Comparison of ENCODE assay signal across 21 cellular contexts in the genomic region with DNA sequence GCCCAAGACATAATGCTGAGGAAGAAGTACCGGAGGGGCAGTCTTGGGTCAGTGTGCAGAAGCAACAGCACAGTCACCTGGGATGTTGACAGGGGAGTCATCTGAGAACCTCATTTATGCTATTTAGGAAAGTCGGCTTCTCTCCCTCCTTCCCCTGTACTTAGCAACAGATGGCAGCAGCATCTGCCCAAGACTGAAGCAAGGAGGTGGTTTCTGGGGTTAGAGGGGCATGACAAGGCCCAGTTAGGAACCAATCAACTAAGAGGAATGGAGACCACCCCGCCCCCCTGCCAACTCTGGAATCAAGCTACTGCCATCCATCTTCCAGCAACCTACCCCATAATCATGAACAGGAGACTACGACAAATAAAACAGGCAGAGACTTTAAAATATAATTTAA. TPM values are rescaled to one million over a fixed set of nuclear protein-coding genes. Genes with fewer than 3 reads are reported as not detected.
DNase-seq lines count a peak whose midpoint lies in the region; ATAC-seq and TF ChIP-seq lines count a peak whose summit lies in the region.
"Had no signal": no experiment of that assay in that cellular context is flagged by ENCODE, and none has a peak within 500 bp of the region (broad histone marks: within the 10 kb centered on the region; RNA-seq: fewer than 3 reads in every experiment).

No MANE protein-coding gene starts in this region.

- H3K4me1 ChIP-seq in DND-41 (ENCODE audit: insufficient read depth, low read length) (no peaks in the 10 kb centered on the region), endodermal cell (ENCODE audit: control insufficient read depth, insufficient read depth, low read length) (no peaks in the 10 kb centered on the region)
- H3K4me1 ChIP-seq: body of pancreas had no signal

- no peaks in the 10 kb centered on the region for H3K4me1 Mint-ChIP-seq in endodermal cell
- peaks cover 26% of the 10 kb centered on the region for H3K4me1 Mint-ChIP-seq in nephron
- H3K4me1 Mint-ChIP-seq: activated B cell treated with CpG ODN at 0.5 μM for 24 hours, B cell had no signal

- H3K9ac ChIP-seq in DND-41 (ENCODE audit: low read depth, low read length), result no peak overlapping the region
- no peak overlapping the region for H3K9ac ChIP-seq in endodermal cell (ENCODE audit: extremely low read depth, low read length, poor library complexity, severe bottlenecking)

- 99 to 100% methylated on average over 2 to 4 of the region's 4 CpGs for WGBS in endodermal cell (ENCODE audit: insufficient coverage in 1 of 2, insufficient read length in 1 of 2), 2 experiments

- H4K20me1 ChIP-seq in DND-41 (ENCODE audit: insufficient read depth, low read length), result peaks cover 5% of the 10 kb centered on the region; the same call in 1 of the 2 replicates

- H3K4me3 Mint-ChIP-seq in endodermal cell (no peak overlapping the region), nephron (no peak overlapping the region)
- H3K4me3 Mint-ChIP-seq: activated B cell treated with CpG ODN at 0.5 μM for 24 hours; activated CD8-positive, alpha-beta T cell treated with anti-CD3 and anti-CD28 coated beads for 36 hours; activated naive CD8-positive, alpha-beta T cell treated with anti-CD3 and anti-CD28 coated beads for 36 hours; activated T-cell treated with anti-CD3 and anti-CD28 coated beads, Interleukin-2, amount 50 U/mL, for 4 hours; B cell; nephron progenitor cell had no signal

- H2AFZ ChIP-seq in DND-41 (ENCODE audit: low read depth, low read length), result no peak overlapping the region

- H3K4me3 ChIP-seq in DND-41 (ENCODE audit: low read depth in 1 of 2, low read length in 2 of 2), result no peak overlapping the region
- H3K4me3 ChIP-seq in endodermal cell (ENCODE audit: low read length), result peak overlapping the region; percentile 69
- H3K4me3 ChIP-seq: body of pancreas had no signal

- DNase-seq in DND-41 (peak; percentile 18), NCI-H2171 treated with DMSO at 0.1 percent for 48 hours (lab: John Stamatoyannopoulos, UW) (peak; percentile 95), endodermal cell (no peak), NCI-H1930 (lab: John Stamatoyannopoulos, UW) (no peak), HK-2 (ENCODE audit: unreplicated experiment) (no peak)
- DNase-seq: activated B cell treated with CpG ODN at 0.5 μM for 24 hours; activated CD8-positive, alpha-beta T cell treated with anti-CD3 and anti-CD28 coated beads for 36 hours; activated naive CD8-positive, alpha-beta T cell treated with anti-CD3 and anti-CD28 coated beads for 36 hours; activated T-cell treated with anti-CD3 and anti-CD28 coated beads, Interleukin-2, amount 50 U/mL, for 4 hours; body of pancreas; Calu3; cortex of kidney; NCI-H1436; nephron progenitor cell; Right ventricle myocardium superior; stimulated activated CD4-positive, alpha-beta T cell treated with anti-CD3 and anti-CD28 coated beads, Interleukin-4, amount 100 ng/mL, for 4 hours had no signal

- H3K36me3 ChIP-seq in DND-41 (ENCODE audit: insufficient read depth, low read length), result peaks cover 41% of the 10 kb centered on the region
- H3K36me3 ChIP-seq in endodermal cell (ENCODE audit: control insufficient read depth, insufficient read depth, low read length), result peaks cover 67% of the 10 kb centered on the region

- no peak overlapping the region for H3K27ac Mint-ChIP-seq in endodermal cell
- H3K27ac Mint-ChIP-seq in nephron, result peak overlapping the region; percentile 2 to 70 (median 68)
- H3K27ac Mint-ChIP-seq: activated B cell treated with CpG ODN at 0.5 μM for 24 hours; activated CD8-positive, alpha-beta T cell treated with anti-CD3 and anti-CD28 coated beads for 36 hours; activated naive CD8-positive, alpha-beta T cell treated with anti-CD3 and anti-CD28 coated beads for 36 hours; B cell; nephron progenitor cell had no signal

- ATAC-seq in DND-41 (ENCODE audit: insufficient read depth, low read depth) (peak; percentile 80), HG03097 (IDR thresholded peaks at IDR 0.05; ENCODE audit: low FRiP score, unreplicated experiment) (no peak)
- ATAC-seq: activated CD8-positive, alpha-beta T cell treated with anti-CD3 and anti-CD28 coated beads for 36 hours; activated T-cell treated with anti-CD3 and anti-CD28 coated beads, Interleukin-2, amount 50 U/mL, for 4 hours; body of pancreas had no signal

- no peak overlapping the region for H3K4me2 ChIP-seq in DND-41 (ENCODE audit: insufficient read depth, low read length)

- H3K36me3 Mint-ChIP-seq in endodermal cell (ENCODE audit: low read depth), result peaks cover 68% of the 10 kb centered on the region
- peaks cover 69% of the 10 kb centered on the region for H3K36me3 Mint-ChIP-seq in nephron (ENCODE audit: low read depth)

- H3K9me3 Mint-ChIP-seq in endodermal cell (peaks cover 66% of the 10 kb centered on the region), nephron (peaks cover 3% of the 10 kb centered on the region)
- H3K9me3 Mint-ChIP-seq: activated B cell treated with CpG ODN at 0.5 μM for 24 hours; activated CD8-positive, alpha-beta T cell treated with anti-CD3 and anti-CD28 coated beads for 36 hours; activated T-cell treated with anti-CD3 and anti-CD28 coated beads, Interleukin-2, amount 50 U/mL, for 4 hours had no signal

- H3K27me3 Mint-ChIP-seq in endodermal cell (ENCODE audit: insufficient read depth), result no peaks in the 10 kb centered on the region
- H3K27me3 Mint-ChIP-seq in nephron (ENCODE audit: low read depth), result no peaks in the 10 kb centered on the region
- H3K27me3 Mint-ChIP-seq: activated B cell treated with CpG ODN at 0.5 μM for 24 hours; activated CD8-positive, alpha-beta T cell treated with anti-CD3 and anti-CD28 coated beads for 36 hours; activated naive CD8-positive, alpha-beta T cell treated with anti-CD3 and anti-CD28 coated beads for 36 hours; B cell; progenitor cell of endocrine pancreas had no signal

- TF ChIP-seq CTCF in DND-41 (IDR thresholded peaks at IDR 0.05; ENCODE audit: borderline replicate concordance, extremely low read depth, low read length, poor library complexity, severe bottlenecking) (no peak), endodermal cell (conservative IDR thresholded peaks at IDR 0.05) (no peak), nephron (IDR thresholded peaks at IDR 0.05; ENCODE audit: unreplicated experiment in 3 of 3) (no peak)

- no peaks in the 10 kb centered on the region for H3K9me3 ChIP-seq in DND-41 (ENCODE audit: insufficient read depth, low read length, severe bottlenecking)
- H3K9me3 ChIP-seq in endodermal cell (ENCODE audit: control insufficient read depth, low read length), result peaks cover 69% of the 10 kb centered on the region
- H3K9me3 ChIP-seq: body of pancreas had no signal

- H3K27ac ChIP-seq in DND-41 (ENCODE audit: low read length) (no peak overlapping the region), endodermal cell (ENCODE audit: low read depth, low read length) (no peak overlapping the region)
- H3K27ac ChIP-seq: body of pancreas, epithelial cell of prostate had no signal

- no peaks in the 10 kb centered on the region for H3K79me2 ChIP-seq in DND-41 (ENCODE audit: insufficient read depth, low read length)

- H3K27me3 ChIP-seq in DND-41 (ENCODE audit: insufficient read depth, low read length, poor library complexity) (no peaks in the 10 kb centered on the region), endodermal cell (ENCODE audit: control insufficient read depth, insufficient read depth, low read length, poor library complexity, severe bottlenecking) (no peaks in the 10 kb centered on the region)
- H3K27me3 ChIP-seq: body of pancreas had no signal

RNA-seq across cellular contexts. Expression of a gene that starts 21.7 kb away (rescaled TPM):
- total RNA-seq in endodermal cell, result 10 to 100 TPM; 10.2 to 18.7 TPM
- 10.6 TPM for polyA plus RNA-seq in endodermal cell (2013, experiment 1 of 2)
- 10.9 TPM for polyA plus RNA-seq in endodermal cell (2013, experiment 2 of 2)

RNA-seq across cellular contexts. Expression of a gene that starts 28.5 kb away (rescaled TPM):
- total RNA-seq in endodermal cell, result 10 to 100 TPM; 42.8 to 42.9 TPM
- polyA plus RNA-seq in endodermal cell (2013, experiment 1 of 2), result 33.5 TPM
- polyA plus RNA-seq in endodermal cell (2013, experiment 2 of 2), result 32.0 TPM

Comparison
In these comparisons a context has a peak if more than half of its experiments do, and no peak if none do; other contexts are left out.
1. DNase-seq: peak in DND-41 (single experiment) and NCI-H2171 treated with DMSO at 0.1 percent for 48 hours (single experiment); none in endodermal cell (single experiment), NCI-H1930 (0 of 2) and HK-2 (single experiment).